In the genomic region with DNA sequence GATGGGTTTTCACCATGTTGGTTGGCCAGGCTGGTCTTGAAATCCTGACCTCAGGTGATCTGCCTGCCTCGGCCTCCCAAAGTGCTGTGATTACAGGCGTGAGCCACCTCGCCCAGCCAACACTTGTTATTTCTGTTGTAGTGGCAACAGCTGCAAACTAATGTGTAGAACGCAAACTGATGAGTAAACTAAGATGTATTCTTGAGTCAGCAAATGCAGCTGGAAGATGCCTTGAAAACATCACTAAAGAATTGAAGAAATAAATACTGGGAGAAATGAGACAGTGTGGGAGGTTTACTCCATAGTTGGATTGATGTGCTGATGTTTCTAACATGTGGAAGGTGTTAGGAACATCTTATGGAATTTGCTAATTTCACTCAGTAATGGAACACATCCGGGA, we compare ENCODE assay signal across 30 cellular contexts.
"Had no signal": no experiment of that assay in that cellular context is flagged by ENCODE, and none has a peak within 500 bp of the region (broad histone marks: within the 10 kb centered on the region; RNA-seq: fewer than 3 reads in every experiment).

No MANE protein-coding gene starts in this region.

- H3K9me3 ChIP-seq: neutrophil, thyroid gland, upper lobe of right lung had no signal

- H3K27ac ChIP-seq: brain microvascular endothelial cell, hepatocyte, left ventricle myocardium inferior, neutrophil, thyroid gland, upper lobe of right lung had no signal

- ATAC-seq: effector memory CD8-positive, alpha-beta T cell; sciatic nerve; stimulated activated memory B cell treated with anti-CD40 and anti-IgM and Interleukin-4, amounts not matched to agents 10 μg/mL and 1 μg/mL and 100 μg/mL, for 72 hours; stimulated activated naive CD8-positive, alpha-beta T cell treated with anti-CD3 and anti-CD28 coated beads, Interleukin-15, amount 100 ng/mL, for 72 hours; upper lobe of right lung had no signal

- DNase-seq: activated CD4-positive, alpha-beta T cell treated with anti-CD3 and anti-CD28 coated beads for 4 hours; activated CD4-positive, alpha-beta T cell treated with anti-CD3 and anti-CD28 coated beads, Interleukin-2, amount 50 U/mL, for 4 hours; activated CD4-positive, CD25-positive, alpha-beta regulatory T cell; activated effector memory CD4-positive, alpha-beta T cell treated with Interleukin-2 at 50 U/mL for 16 hours; activated naive CD4-positive, alpha-beta T cell treated with Interleukin-2 at 50 U/mL for 16 hours; activated naive CD8-positive, alpha-beta T cell treated with anti-CD3 and anti-CD28 coated beads for 36 hours; amniotic stem cell; brain microvascular endothelial cell; caudate nucleus; cortex of kidney; effector memory CD8-positive, alpha-beta T cell; erythroblast; glutamatergic neuron; islet precursor cell; left ventricle myocardium inferior; naive B cell; nephron progenitor cell; retina; small intestine; stimulated activated CD4-positive, alpha-beta T cell treated with anti-CD3 and anti-CD28 coated beads, Interleukin-4, amount 100 ng/mL, for 4 hours; stimulated activated CD8-positive, alpha-beta memory T cell treated with anti-CD3 and anti-CD28 coated beads, Interleukin-4, amount 100 ng/mL, for 48 hours; stimulated activated naive CD8-positive, alpha-beta T cell treated with anti-CD3 and anti-CD28 coated beads, Interleukin-15, amount 100 ng/mL, for 72 hours; substantia nigra; T-helper 1 cell; thyroid gland; upper lobe of right lung had no signal

- H3K36me3 ChIP-seq: brain microvascular endothelial cell, left ventricle myocardium inferior, neutrophil, thyroid gland, upper lobe of right lung had no signal

- H3K4me2 ChIP-seq: hepatocyte had no signal

- H3K4me1 ChIP-seq: thyroid gland, upper lobe of right lung had no signal

- H3K79me2 ChIP-seq: hepatocyte had no signal

- H3K4me3 ChIP-seq: hepatocyte, left ventricle myocardium inferior, thyroid gland, upper lobe of right lung had no signal

- H3K27me3 ChIP-seq: brain microvascular endothelial cell, hepatocyte, neutrophil, thyroid gland, upper lobe of right lung had no signal

- H2AFZ ChIP-seq: hepatocyte had no signal
